Comparison of ENCODE assay signal across 2 cellular contexts in the genomic region with DNA sequence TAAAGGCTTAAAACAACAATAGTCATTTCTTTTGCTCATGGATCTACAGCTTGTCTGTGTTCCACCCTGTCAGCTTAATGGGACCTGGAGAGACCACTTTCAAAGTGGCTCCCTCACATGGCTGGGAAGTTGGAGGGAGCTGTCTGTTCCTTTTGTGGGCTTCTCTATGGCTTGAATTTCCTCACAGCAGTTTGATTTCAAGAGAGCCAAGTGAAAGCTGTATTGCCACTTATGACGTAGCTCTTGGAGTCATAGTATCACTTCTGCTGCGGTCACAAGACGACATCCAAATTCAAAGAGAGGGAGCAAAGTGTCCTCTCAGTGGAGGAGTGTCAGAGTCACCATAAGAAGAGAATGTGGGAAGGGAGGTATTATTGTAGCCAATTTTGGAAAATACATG.
TF ChIP-seq lines count a peak whose summit lies in the region.

No MANE protein-coding gene starts in this region.

TF ChIP-seq in HepG2, 621 proteins besides CTCF, POLR2A, EP300 and RAD21:
- no peak for TF ChIP-seq ZNF225 (CRISPR knock-in tag; IDR thresholded peaks at IDR 0.05)

TF ChIP-seq in K562, 482 proteins besides CTCF, POLR2A, EP300 and RAD21:
- TF ChIP-seq TCF7 (IDR thresholded peaks at IDR 0.05; ENCODE audit: borderline replicate concordance) (no peak), HIVEP1 (CRISPR knock-in tag; IDR thresholded peaks at IDR 0.05) (no peak), CREM (IDR thresholded peaks at IDR 0.05; ENCODE audit: low read depth) (peak; percentile 16; the same call in 1 of the 2 replicates)
TF ChIP-seq in K562: peak in this region for 1.
